In genomic region chr4:154911608-154912098, GRCh38 we compare ENCODE assay signal across 33 cellular contexts.
"Had no signal": no experiment of that assay in that cellular context is flagged by ENCODE, and none has a peak within 500 bp of the region (broad histone marks: within the 10 kb centered on the region; RNA-seq: fewer than 3 reads in every experiment).

No MANE protein-coding gene starts in this region.

- H3K27ac ChIP-seq: ascending aorta, breast epithelium, cardiac muscle cell, colonic mucosa, epithelial cell of prostate, esophagus squamous epithelium, gastroesophageal sphincter had no signal

- H3K27me3 ChIP-seq: ascending aorta, breast epithelium, cardiac muscle cell, colonic mucosa, esophagus squamous epithelium, gastroesophageal sphincter had no signal

- H3K4me3 ChIP-seq: ascending aorta, breast epithelium, cardiac muscle cell, colonic mucosa, esophagus squamous epithelium, gastroesophageal sphincter had no signal

- H3K9me3 Mint-ChIP-seq: activated CD4-positive, alpha-beta memory T cell treated with anti-CD3 and anti-CD28 coated beads for 36 hours; activated CD4-positive, alpha-beta T cell treated with anti-CD3 and anti-CD28 coated beads, Interleukin-2, amount 10 ng/mL, durations not matched to agents 24 days and 14 days; activated naive CD4-positive, alpha-beta T cell treated with anti-CD3 and anti-CD28 coated beads for 36 hours; activated naive CD4-positive, alpha-beta T cell treated with anti-CD3 and anti-CD28 coated beads, Interleukin-2, amount 50 U/mL, for 72 hours; activated naive CD8-positive, alpha-beta T cell treated with anti-CD3 and anti-CD28 coated beads, Interleukin-2, amount 10 ng/mL, durations not matched to agents 7 days and 5 days; activated T-helper 1 cell treated with anti-CD3 and anti-CD28 coated beads, Interleukin-12 subunit alpha, Interleukin-12 subunit beta, Interleukin-2, Interleukin-4 antibody, amounts not matched to agents 30 ng/mL and 10 ng/mL and 1 ng/mL, durations not matched to agents 14 hours and 24 hours and 36 hours; activated T-helper 2 cell treated with anti-CD3 and anti-CD28 coated beads, Interferon-gamma antibody, Interleukin-2, Interleukin-4, amounts not matched to agents 10 μg/mL and 5 μg/mL and 100 μg/mL, durations not matched to agents 14 hours and 24 hours and 36 hours; brain; T-helper 2 cell treated with Interferon-gamma antibody and Interleukin-4, amounts not matched to agents 5 μg/mL and 100 μg/mL, for 36 hours had no signal

- DNase-seq: activated CD4-positive, alpha-beta memory T cell treated with anti-CD3 and anti-CD28 coated beads for 36 hours; activated CD4-positive, alpha-beta T cell treated with anti-CD3 and anti-CD28 coated beads for 36 hours; activated CD4-positive, alpha-beta T cell treated with anti-CD3 and anti-CD28 coated beads, Interleukin-2, amount 10 ng/mL, durations not matched to agents 24 days and 14 days; activated CD4-positive, CD25-positive, alpha-beta regulatory T cell; activated CD4-positive, CD25-positive, alpha-beta regulatory T cell treated with anti-CD3 and anti-CD28 coated beads, Interleukin-2, amount 50 U/mL, for 72 hours; activated CD8-positive, alpha-beta memory T cell treated with anti-CD3 and anti-CD28 coated beads, Interleukin-2, amount 10 ng/mL, durations not matched to agents 7 days and 5 days; activated CD8-positive, alpha-beta memory T cell treated with anti-CD3 and anti-CD28 coated beads, Interleukin-2, amount 50 U/mL, for 4 hours; activated CD8-positive, alpha-beta T cell treated with anti-CD3 and anti-CD28 coated beads, Interleukin-2, amount 10 ng/mL, durations not matched to agents 7 days and 5 days; activated effector memory CD4-positive, alpha-beta T cell treated with anti-CD3 and anti-CD28 coated beads, Interleukin-2, amount 50 U/mL, for 16 hours; activated naive CD4-positive, alpha-beta T cell treated with anti-CD3 and anti-CD28 coated beads for 36 hours; activated naive CD8-positive, alpha-beta T cell treated with anti-CD3 and anti-CD28 coated beads, Interleukin-2, amount 10 ng/mL, durations not matched to agents 7 days and 5 days; activated T-cell treated with anti-CD3 and anti-CD28 coated beads, Interleukin-2, amount 50 U/mL, for 1 hour; activated T-cell treated with anti-CD3 and anti-CD28 coated beads, Interleukin-2, amount 50 U/mL, for 48 hours; central memory CD4-positive, alpha-beta T cell; cerebellar nuclear complex; colonic mucosa; effector CD8-positive, alpha-beta T cell; esophagus squamous epithelium; foreskin melanocyte; T-helper 1 cell; T-helper 17 cell had no signal

- H3K27me3 Mint-ChIP-seq: activated CD4-positive, alpha-beta memory T cell treated with anti-CD3 and anti-CD28 coated beads for 36 hours; activated CD4-positive, alpha-beta T cell treated with anti-CD3 and anti-CD28 coated beads for 36 hours; activated CD4-positive, alpha-beta T cell treated with anti-CD3 and anti-CD28 coated beads, Interleukin-2, amount 10 ng/mL, durations not matched to agents 24 days and 14 days; activated CD8-positive, alpha-beta memory T cell treated with anti-CD3 and anti-CD28 coated beads, Interleukin-2, amount 10 ng/mL, durations not matched to agents 7 days and 5 days; activated naive CD8-positive, alpha-beta T cell treated with anti-CD3 and anti-CD28 coated beads, Interleukin-2, amount 10 ng/mL, durations not matched to agents 7 days and 5 days; brain; T-helper 17 cell had no signal

- FAIRE-seq: endometrium, endothelial cell of umbilical vein had no signal

- H3K4me3 Mint-ChIP-seq: activated CD4-positive, alpha-beta memory T cell treated with anti-CD3 and anti-CD28 coated beads for 36 hours; activated CD4-positive, alpha-beta T cell treated with anti-CD3 and anti-CD28 coated beads for 36 hours; activated CD4-positive, alpha-beta T cell treated with anti-CD3 and anti-CD28 coated beads, Interleukin-2, amount 10 ng/mL, durations not matched to agents 24 days and 14 days; activated CD8-positive, alpha-beta memory T cell treated with anti-CD3 and anti-CD28 coated beads, Interleukin-2, amount 10 ng/mL, durations not matched to agents 7 days and 5 days; activated CD8-positive, alpha-beta T cell treated with anti-CD3 and anti-CD28 coated beads, Interleukin-2, amount 10 ng/mL, durations not matched to agents 7 days and 5 days; activated naive CD4-positive, alpha-beta T cell treated with anti-CD3 and anti-CD28 coated beads for 36 hours; activated naive CD8-positive, alpha-beta T cell treated with anti-CD3 and anti-CD28 coated beads, Interleukin-2, amount 10 ng/mL, durations not matched to agents 7 days and 5 days; activated T-helper 1 cell treated with anti-CD3 and anti-CD28 coated beads, Interleukin-12 subunit alpha, Interleukin-12 subunit beta, Interleukin-2, Interleukin-4 antibody, amounts not matched to agents 30 ng/mL and 10 ng/mL and 1 ng/mL, durations not matched to agents 14 hours and 24 hours and 36 hours; brain; T-helper 17 cell; T-helper 2 cell treated with Interferon-gamma antibody and Interleukin-4, amounts not matched to agents 5 μg/mL and 100 μg/mL, for 36 hours had no signal

- H3K27ac Mint-ChIP-seq: activated CD4-positive, alpha-beta memory T cell treated with anti-CD3 and anti-CD28 coated beads for 36 hours; activated CD4-positive, alpha-beta T cell treated with anti-CD3 and anti-CD28 coated beads for 36 hours; activated CD4-positive, alpha-beta T cell treated with anti-CD3 and anti-CD28 coated beads, Interleukin-2, amount 10 ng/mL, durations not matched to agents 24 days and 14 days; activated CD8-positive, alpha-beta memory T cell treated with anti-CD3 and anti-CD28 coated beads, Interleukin-2, amount 10 ng/mL, durations not matched to agents 7 days and 5 days; activated CD8-positive, alpha-beta T cell treated with anti-CD3 and anti-CD28 coated beads, Interleukin-2, amount 10 ng/mL, durations not matched to agents 7 days and 5 days; activated naive CD4-positive, alpha-beta T cell treated with anti-CD3 and anti-CD28 coated beads for 36 hours; activated naive CD4-positive, alpha-beta T cell treated with anti-CD3 and anti-CD28 coated beads, Interleukin-2, amount 50 U/mL, for 72 hours; activated naive CD8-positive, alpha-beta T cell treated with anti-CD3 and anti-CD28 coated beads, Interleukin-2, amount 10 ng/mL, durations not matched to agents 7 days and 5 days; activated T-helper 1 cell treated with anti-CD3 and anti-CD28 coated beads, Interleukin-12 subunit alpha, Interleukin-12 subunit beta, Interleukin-2, Interleukin-4 antibody, amounts not matched to agents 30 ng/mL and 10 ng/mL and 1 ng/mL, durations not matched to agents 14 hours and 24 hours and 36 hours; activated T-helper 2 cell treated with anti-CD3 and anti-CD28 coated beads, Interferon-gamma antibody, Interleukin-2, Interleukin-4, amounts not matched to agents 10 μg/mL and 5 μg/mL and 100 μg/mL, durations not matched to agents 14 hours and 24 hours and 36 hours; brain; T-helper 17 cell; T-helper 2 cell treated with Interferon-gamma antibody and Interleukin-4, amounts not matched to agents 5 μg/mL and 100 μg/mL, for 36 hours had no signal

- H3K4me1 ChIP-seq: ascending aorta, breast epithelium, colonic mucosa, esophagus squamous epithelium, gastroesophageal sphincter had no signal

- H3K36me3 Mint-ChIP-seq: activated CD4-positive, alpha-beta memory T cell treated with anti-CD3 and anti-CD28 coated beads for 36 hours; activated CD8-positive, alpha-beta memory T cell treated with anti-CD3 and anti-CD28 coated beads, Interleukin-2, amount 10 ng/mL, durations not matched to agents 7 days and 5 days; activated naive CD4-positive, alpha-beta T cell treated with anti-CD3 and anti-CD28 coated beads, Interleukin-2, amount 50 U/mL, for 72 hours; activated naive CD8-positive, alpha-beta T cell treated with anti-CD3 and anti-CD28 coated beads, Interleukin-2, amount 10 ng/mL, durations not matched to agents 7 days and 5 days; brain had no signal

- H3K4me1 Mint-ChIP-seq: activated CD4-positive, alpha-beta T cell treated with anti-CD3 and anti-CD28 coated beads for 36 hours; activated CD4-positive, alpha-beta T cell treated with anti-CD3 and anti-CD28 coated beads, Interleukin-2, amount 10 ng/mL, durations not matched to agents 24 days and 14 days; activated CD8-positive, alpha-beta memory T cell treated with anti-CD3 and anti-CD28 coated beads, Interleukin-2, amount 10 ng/mL, durations not matched to agents 7 days and 5 days; activated naive CD8-positive, alpha-beta T cell treated with anti-CD3 and anti-CD28 coated beads, Interleukin-2, amount 10 ng/mL, durations not matched to agents 7 days and 5 days; brain; T-helper 17 cell had no signal

- H3K9me3 ChIP-seq: ascending aorta, breast epithelium, colonic mucosa, esophagus squamous epithelium, gastroesophageal sphincter had no signal

- H3K36me3 ChIP-seq: ascending aorta, breast epithelium, cardiac muscle cell, colonic mucosa, esophagus squamous epithelium, gastroesophageal sphincter had no signal

- ATAC-seq: activated CD4-positive, alpha-beta T cell treated with anti-CD3 and anti-CD28 coated beads for 36 hours; activated CD8-positive, alpha-beta memory T cell treated with anti-CD3 and anti-CD28 coated beads, Interleukin-2, amount 10 ng/mL, durations not matched to agents 7 days and 5 days; activated CD8-positive, alpha-beta T cell treated with anti-CD3 and anti-CD28 coated beads, Interleukin-2, amount 10 ng/mL, durations not matched to agents 7 days and 5 days; activated naive CD4-positive, alpha-beta T cell treated with anti-CD3 and anti-CD28 coated beads, Interleukin-2, amount 50 U/mL, for 72 hours; gastroesophageal sphincter; T-helper 17 cell had no signal
